11 cellular contexts compared by ENCODE assay signal in genomic region chr7:13179011-13179574, GRCh38.
DNase-seq lines count a peak whose midpoint lies in the region; ATAC-seq, FAIRE-seq and TF ChIP-seq lines count a peak whose summit lies in the region.
"Had no signal": no experiment of that assay in that cellular context is flagged by ENCODE, and none has a peak within 500 bp of the region (broad histone marks: within the 10 kb centered on the region; RNA-seq: fewer than 3 reads in every experiment).

No MANE protein-coding gene starts in this region.

- WGBS in H1 (ENCODE audit: extremely low coverage in 1 of 2, insufficient coverage in 1 of 2, insufficient read length in 1 of 2, insufficient replicate concordance in 2 of 2, low coverage in 1 of 2, low lambda C conversion rate in 2 of 2, missing lambda C conversion rate in 1 of 2), 2 experiments = 88% methylated on average over 5 of the region's 5 CpGs; no CpG with 5 or more reads in 1 of the 2 experiments
- 28 to 31% methylated on average over 5 of the region's 5 CpGs for WGBS in pancreas, 2 donors

- no peak overlapping the region for H2BK15ac ChIP-seq in H1 (ENCODE audit: low read length)

- H2BK120ac ChIP-seq in H1 (replicated peaks; ENCODE audit: low read depth, low read length) = no peak overlapping the region

- peak; percentile 51 for DNase-seq in NCI-H1092 treated with DMSO at 0.1 percent for 48 hours (lab: John Stamatoyannopoulos, UW)
- no peak for DNase-seq in NCI-H1092 (lab: John Stamatoyannopoulos, UW)
- DNase-seq in NCI-H226 = peak; percentile 28
- no peak for DNase-seq in H1 (ENCODE audit: low read depth in 1 of 2, low spot score in 2 of 2)
- DNase-seq in pancreas = no peak
- DNase-seq in omental fat pad (ENCODE audit: low spot score) = no peak
- DNase-seq in H7 = no peak
- DNase-seq: activated T-cell treated with anti-CD3 and anti-CD28 coated beads for 4 hours had no signal

- H3K4me1 ChIP-seq in H1 (replicated peaks in 1 of 4; ENCODE audit: control insufficient read depth in 3 of 4, insufficient read depth in 4 of 4, low read length in 3 of 4) = no peaks in the 10 kb centered on the region
- H3K4me1 ChIP-seq in pancreas = no peaks in the 10 kb centered on the region

- H2BK12ac ChIP-seq in H1 (ENCODE audit: low read depth, low read length) = no peak overlapping the region

- no peak overlapping the region for H3K27ac ChIP-seq in H1 (ENCODE audit: low read depth, low read length)
- H3K27ac ChIP-seq in pancreas = no peak overlapping the region
- H3K27ac ChIP-seq: SJCRH30 had no signal

- peak in 2 of 3 experiments; percentile 6 to 15; a peak in 2 of 4 replicates for TF ChIP-seq CTCF in H1 (IDR thresholded peaks at IDR 0.05; ENCODE audit: control extremely low read depth in 1 of 3, insufficient read depth in 1 of 3, low read depth in 1 of 3, low read length in 3 of 3)
- TF ChIP-seq CTCF in pancreas (IDR thresholded peaks at IDR 0.05) = peak in 1 of 4 donors; percentile 21
- no peak for TF ChIP-seq CTCF in omental fat pad (IDR thresholded peaks at IDR 0.05)

- no peak overlapping the region for H3K4ac ChIP-seq in H1 (replicated peaks; ENCODE audit: insufficient read length, low read depth, low read length)

- H3K9me3 ChIP-seq in H1 (ENCODE audit: insufficient read depth in 2 of 2, low read depth in 1 of 2, low read length in 1 of 2) (no peaks in the 10 kb centered on the region), pancreas (no peaks in the 10 kb centered on the region)
- H3K9me3 ChIP-seq: SJCRH30 had no signal

- H4K20me1 ChIP-seq in H1 (replicated peaks in 1 of 2; ENCODE audit: control insufficient read depth in 1 of 2, insufficient read depth in 2 of 2, low read length in 2 of 2) = no peaks in the 10 kb centered on the region

- no peak overlapping the region for H4K8ac ChIP-seq in H1 (ENCODE audit: extremely low read depth, insufficient read depth, low read length)

- no peaks in the 10 kb centered on the region for H3K79me1 ChIP-seq in H1 (ENCODE audit: low read depth, low read length)

- POLR2A ChIA-PET in H1 (lab: Charles Lee; ENCODE audit: partially characterized antibody) = no interaction called here

- no peak overlapping the region for H2BK20ac ChIP-seq in H1 (ENCODE audit: low read length)

- H3K23ac ChIP-seq in H1 (ENCODE audit: insufficient read length) = no peak overlapping the region

- H4K5ac ChIP-seq in H1 (ENCODE audit: insufficient read length, low read depth, low read length) = no peak overlapping the region

- no peaks in the 10 kb centered on the region for H3K23me2 ChIP-seq in H1 (ENCODE audit: low read depth, low read length)

- H3K79me2 ChIP-seq in H1 (ENCODE audit: control insufficient read depth in 1 of 2, insufficient read depth in 2 of 2, low read length in 2 of 2) = no peaks in the 10 kb centered on the region

- TF ChIP-seq POLR2A in H1 (IDR thresholded peaks at IDR 0.05; ENCODE audit: control extremely low read depth in 1 of 2, low read depth in 2 of 2, low read length in 2 of 2) = no peak

- intact Hi-C loops in pancreas (cut with DNase I) = loop anchor here in 1 of 3 donors (10.0 kb wide), 1 partner anchor 494 kb away; the partner anchor contains the start of gene ARL4A

- H3K56ac ChIP-seq in H1 (replicated peaks; ENCODE audit: insufficient read length, low read depth, low read length) = no peak overlapping the region

- TF ChIP-seq EP300 in H1 (IDR thresholded peaks at IDR 0.05; ENCODE audit: borderline replicate concordance in 1 of 2, low read depth in 2 of 2, low read length in 2 of 2) = no peak

- H3K4me2 ChIP-seq in H1 (ENCODE audit: insufficient read depth in 1 of 2, low read depth in 2 of 2, low read length in 2 of 2) = no peak overlapping the region

- H2AFZ ChIP-seq in H1 (ENCODE audit: low read length) = no peak overlapping the region

- no peak overlapping the region for H2AK5ac ChIP-seq in H1 (ENCODE audit: low read depth, low read length)

- TF ChIP-seq RAD21 in H1 (IDR thresholded peaks at IDR 0.05 in 1 of 2, conservative IDR thresholded peaks at IDR 0.05 in 1 of 2; ENCODE audit: low read depth in 2 of 2, low read length in 2 of 2) = peak; percentile 33 to 49

- H3K36me3 ChIP-seq in H1 (ENCODE audit: control insufficient read depth in 2 of 4, insufficient read depth in 4 of 4, low read length in 3 of 4) (no peaks in the 10 kb centered on the region), pancreas (no peaks in the 10 kb centered on the region), H7 (replicated peaks; ENCODE audit: control insufficient read depth, insufficient read depth, low read length) (no peaks in the 10 kb centered on the region)
- H3K36me3 ChIP-seq: SJCRH30 had no signal

- H3K4me3 ChIP-seq in H1 (ENCODE audit: extremely low read depth in 1 of 4, insufficient read depth in 2 of 4, low read depth in 3 of 4, low read length in 4 of 4) = no peak overlapping the region
- H3K4me3 ChIP-seq in pancreas = no peak overlapping the region
- H3K4me3 ChIP-seq in H7 (ENCODE audit: insufficient read depth, low read depth, low read length) = no peak overlapping the region
- H3K4me3 ChIP-seq: SJCRH30 had no signal

- H2BK5ac ChIP-seq in H1 (ENCODE audit: low read depth, low read length) = no peak overlapping the region

- no peak overlapping the region for H4K91ac ChIP-seq in H1 (replicated peaks; ENCODE audit: insufficient read length, low read length)

- FAIRE-seq in H1 (lab: Jason Lieb, UNC) (no peak), pancreas (lab: Jason Lieb, UNC) (no peak)
- FAIRE-seq: A204.1 had no signal

- no peak overlapping the region for H3K14ac ChIP-seq in H1 (ENCODE audit: insufficient read length)

- ATAC-seq in pancreas (peak in 3 of 4 donors; percentile 72 to 89 (median 74)), GM19397 (IDR thresholded peaks at IDR 0.05; ENCODE audit: unreplicated experiment) (no peak), omental fat pad (ENCODE audit: low FRiP score) (no peak)

- no peak overlapping the region for H3K9ac ChIP-seq in H1 (replicated peaks in 1 of 4; ENCODE audit: extremely low read depth in 1 of 4, low read depth in 3 of 4, low read length in 3 of 4)

- no peaks in the 10 kb centered on the region for H3K27me3 ChIP-seq in H1 (replicated peaks in 1 of 4; ENCODE audit: control insufficient read depth in 3 of 4, extremely low read depth in 1 of 4, insufficient read depth in 3 of 4, low read length in 3 of 4)
- no peaks in the 10 kb centered on the region for H3K27me3 ChIP-seq in pancreas
- H3K27me3 ChIP-seq in H7 (ENCODE audit: control insufficient read depth, insufficient read depth, low read length) = no peaks in the 10 kb centered on the region
- H3K27me3 ChIP-seq: SJCRH30 had no signal

- H3K18ac ChIP-seq in H1 (ENCODE audit: extremely low read depth, low read length) = no peak overlapping the region

- CTCF ChIA-PET in H1 (lab: Charles Lee; ENCODE audit: partially characterized antibody) = interaction anchor here (0.5 to 2.4 kb wide), 7 partner anchors 12 to 650 kb away, joined by 3 to 7 read pairs (median 3); partner anchors contain the start of gene ARL4A

TF ChIP-seq in H1, 55 proteins besides CTCF, POLR2A, EP300 and RAD21:
- no peak for TF ChIP-seq GABPA (IDR thresholded peaks at IDR 0.05; ENCODE audit: borderline replicate concordance, insufficient read depth, low read length)
- TF ChIP-seq GTF2F1 (IDR thresholded peaks at IDR 0.05; ENCODE audit: borderline replicate concordance, low read depth, low read length) = no peak
- no peak for TF ChIP-seq CTBP2 (IDR thresholded peaks at IDR 0.05; ENCODE audit: borderline replicate concordance, insufficient read depth, insufficient read length, low read length)
- no peak for TF ChIP-seq POU5F1 (IDR thresholded peaks at IDR 0.05; ENCODE audit: low read depth, low read length)
- TF ChIP-seq HDAC2 (IDR thresholded peaks at IDR 0.05; ENCODE audit: borderline replicate concordance in 1 of 2, low read depth in 2 of 2, low read length in 2 of 2) = no peak
- no peak for TF ChIP-seq PHF8 (conservative IDR thresholded peaks at IDR 0.05; ENCODE audit: low read depth, low read length)
- TF ChIP-seq SUZ12 (IDR thresholded peaks at IDR 0.05; ENCODE audit: low read length) = no peak
- TF ChIP-seq BRCA1 (IDR thresholded peaks at IDR 0.05; ENCODE audit: low read depth, low read length) = no peak
- no peak for TF ChIP-seq KDM4A (IDR thresholded peaks at IDR 0.05; ENCODE audit: low read depth, low read length, severe bottlenecking)

Comparison
In these comparisons a context has a peak if more than half of its experiments do, and no peak if none do; other contexts are left out.
1. DNase-seq: peak in NCI-H1092 treated with DMSO at 0.1 percent for 48 hours (single experiment) and NCI-H226 (single experiment); none in NCI-H1092 (single experiment), H1 (0 of 2), pancreas (0 of 6), omental fat pad (single experiment) and H7 (single experiment).
2. CTCF ChIP-seq: peak in H1 (2 of 3); none in omental fat pad (0 of 3).
3. ATAC-seq: peak in pancreas (3 of 4); none in GM19397 (single experiment) and omental fat pad (single experiment).